In genomic region chr1:104392552-104392951, GRCh38 we compare ENCODE assay signal across 11 cellular contexts.
"Had no signal": no experiment of that assay in that cellular context is flagged by ENCODE, and none has a peak within 500 bp of the region (broad histone marks: within the 10 kb centered on the region; RNA-seq: fewer than 3 reads in every experiment).

No MANE protein-coding gene starts in this region.

- H3K9me3 Mint-ChIP-seq: GM23338 had no signal

- H3K27ac Mint-ChIP-seq: GM23338, H9, HFFc6 had no signal

- H3K9me3 ChIP-seq: HAP-1 had no signal

- H3K36me3 ChIP-seq: HAP-1 had no signal

- H3K4me2 ChIP-seq: GM23338 had no signal

- H3K4me1 ChIP-seq: HAP-1 had no signal

- H3K27ac ChIP-seq: GM23248 had no signal

- ATAC-seq: GM23338, HCT116 had no signal

- DNase-seq: GM23248, GOT3, H7, H9, HCEC 1CT, HFFc6 had no signal

- H3K4me3 ChIP-seq: GM23248, GM23338, HAP-1 had no signal

- FAIRE-seq: H1, H54 had no signal
